Comparison of ENCODE assay signal across 1 cellular context in the genomic region with DNA sequence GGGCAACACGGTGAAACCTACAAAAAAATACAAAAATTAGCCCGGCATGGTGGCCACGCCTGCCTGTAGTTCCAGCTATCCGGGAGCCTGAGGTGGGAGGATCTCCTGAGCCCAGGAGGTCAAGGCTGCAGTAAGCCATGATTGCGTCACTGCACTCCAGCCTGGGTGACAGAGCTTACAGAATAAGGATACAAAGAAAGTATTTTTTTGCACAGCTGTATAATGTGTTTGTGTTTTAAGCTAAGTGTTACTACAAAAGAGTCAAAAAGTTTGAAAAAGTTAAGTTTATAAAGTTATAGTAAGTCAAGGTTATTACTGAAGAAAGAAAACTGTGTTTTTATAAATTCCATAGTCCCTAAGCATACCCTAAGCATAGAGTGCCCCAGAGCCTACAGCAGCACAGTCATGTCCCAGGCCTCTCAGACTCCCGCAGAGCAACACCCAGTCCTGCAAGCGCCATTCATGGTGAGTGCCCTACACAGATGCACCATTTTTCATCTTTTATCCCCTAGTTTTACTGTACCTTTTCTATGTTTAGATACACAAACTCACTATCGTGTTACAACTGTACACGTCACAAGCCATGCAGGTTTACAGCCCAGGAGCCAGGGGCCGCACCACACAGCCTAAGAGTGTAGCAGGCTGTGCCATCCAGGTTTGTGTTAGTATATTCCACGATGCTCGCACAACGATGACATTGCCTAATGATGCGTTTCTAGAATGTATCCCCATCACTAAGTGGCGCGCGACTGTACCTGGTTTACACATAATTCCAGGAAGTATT.
TF ChIP-seq lines count a peak whose summit lies in the region.

No MANE protein-coding gene starts in this region.

TF ChIP-seq in H1, 55 proteins besides CTCF, POLR2A, EP300 and RAD21:
- TF ChIP-seq BRCA1 (IDR thresholded peaks at IDR 0.05; ENCODE audit: low read depth, low read length) (no peak), KDM1A (IDR thresholded peaks at IDR 0.05; ENCODE audit: borderline replicate concordance, low read length) (no peak), TEAD4 (IDR thresholded peaks at IDR 0.05; ENCODE audit: low read depth, low read length) (no peak), PHF8 (conservative IDR thresholded peaks at IDR 0.05; ENCODE audit: low read depth, low read length) (no peak), CHD2 (IDR thresholded peaks at IDR 0.05; ENCODE audit: low read length) (no peak), SIX5 (IDR thresholded peaks at IDR 0.05; ENCODE audit: low read depth, low read length) (no peak), CREB1 (IDR thresholded peaks at IDR 0.05) (no peak), FOSL1 (IDR thresholded peaks at IDR 0.05; ENCODE audit: insufficient read depth, low read depth, low read length) (no peak)
